8 cellular contexts compared by ENCODE assay signal in the genomic region with DNA sequence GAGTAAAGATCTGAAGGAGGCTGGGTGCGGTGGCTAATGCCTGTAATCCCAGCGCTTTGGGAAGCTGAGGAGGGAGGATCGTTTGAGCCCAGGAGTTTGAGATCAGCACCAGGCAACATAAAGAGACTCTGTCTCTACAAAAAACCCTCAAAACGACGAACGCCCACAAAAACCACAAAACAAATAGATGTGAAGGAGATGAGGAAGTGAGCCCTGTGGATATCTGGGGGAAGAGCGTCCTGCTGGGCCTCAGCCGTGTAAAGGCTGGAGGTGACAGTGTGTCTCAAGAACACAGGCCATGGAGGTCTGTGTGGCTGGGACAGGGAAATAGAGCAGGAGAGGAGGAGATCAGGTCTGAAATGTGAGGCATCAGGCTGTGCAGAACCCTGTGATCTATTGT.
DNase-seq lines count a peak whose midpoint lies in the region; ATAC-seq lines count a peak whose summit lies in the region.

No MANE protein-coding gene starts in this region.

- no peak overlapping the region for H3K4me3 Mint-ChIP-seq in activated CD4-positive, alpha-beta T cell treated with anti-CD3 and anti-CD28 coated beads, Interleukin-2, amount 10 ng/mL, durations not matched to agents 7 days and 5 days

- POLR2A ChIA-PET in activated CD4-positive, alpha-beta T cell treated with anti-CD3 and anti-CD28 coated beads, Interleukin-2, amount 10 ng/mL, durations not matched to agents 7 days and 5 days (lab: Charles Lee) = no interaction called here

- H3K36me3 Mint-ChIP-seq in activated CD4-positive, alpha-beta T cell treated with anti-CD3 and anti-CD28 coated beads, Interleukin-2, amount 10 ng/mL, durations not matched to agents 7 days and 5 days (ENCODE audit: low read depth) = peaks cover 15% of the 10 kb centered on the region

- H3K4me1 Mint-ChIP-seq in activated CD4-positive, alpha-beta T cell treated with anti-CD3 and anti-CD28 coated beads, Interleukin-2, amount 10 ng/mL, durations not matched to agents 7 days and 5 days = peaks cover 13% of the 10 kb centered on the region

- peak; percentile 94 for ATAC-seq in HG02884 (IDR thresholded peaks at IDR 0.05; ENCODE audit: unreplicated experiment)
- ATAC-seq in Right ventricle myocardium inferior = no peak

- intact Hi-C loops in Right ventricle myocardium inferior (cut with DNase I) = no loop called here

- DNase-seq in activated CD4-positive, alpha-beta T cell treated with anti-CD3 and anti-CD28 coated beads, Interleukin-2, amount 10 ng/mL, durations not matched to agents 7 days and 5 days = peak; percentile 25
- no peak for DNase-seq in activated CD4-positive, alpha-beta T cell treated with anti-CD3 and anti-CD28 coated beads for 1 hour
- DNase-seq in NOMO-1 (lab: John Stamatoyannopoulos, UW; ENCODE audit: unreplicated experiment in 2 of 2) (peak; percentile 89 to 91), germinal center (ENCODE audit: low spot score) (peak; percentile 25), NCI-H774 (lab: John Stamatoyannopoulos, UW) (no peak), NCI-H146 (lab: John Stamatoyannopoulos, UW) (no peak), Right ventricle myocardium inferior (ENCODE audit: missing footprints) (no peak)

- H3K27me3 Mint-ChIP-seq in activated CD4-positive, alpha-beta T cell treated with anti-CD3 and anti-CD28 coated beads, Interleukin-2, amount 10 ng/mL, durations not matched to agents 7 days and 5 days = no peaks in the 10 kb centered on the region

- CTCF ChIA-PET in activated CD4-positive, alpha-beta T cell treated with anti-CD3 and anti-CD28 coated beads, Interleukin-2, amount 10 ng/mL, durations not matched to agents 7 days and 5 days (lab: Charles Lee) = no interaction called here

- H3K27ac Mint-ChIP-seq in activated CD4-positive, alpha-beta T cell treated with anti-CD3 and anti-CD28 coated beads, Interleukin-2, amount 10 ng/mL, durations not matched to agents 7 days and 5 days = no peak overlapping the region

- no peaks in the 10 kb centered on the region for H3K9me3 Mint-ChIP-seq in activated CD4-positive, alpha-beta T cell treated with anti-CD3 and anti-CD28 coated beads, Interleukin-2, amount 10 ng/mL, durations not matched to agents 7 days and 5 days

Comparison
In these comparisons a context has a peak if more than half of its experiments do, and no peak if none do; other contexts are left out.
1. DNase-seq: peak in activated CD4-positive, alpha-beta T cell treated with anti-CD3 and anti-CD28 coated beads, Interleukin-2, amount 10 ng/mL, durations not matched to agents 7 days and 5 days (single experiment), NOMO-1 (2 of 2) and germinal center (single experiment); none in activated CD4-positive, alpha-beta T cell treated with anti-CD3 and anti-CD28 coated beads for 1 hour (single experiment), NCI-H774 (single experiment), NCI-H146 (single experiment) and Right ventricle myocardium inferior (single experiment).